23 cellular contexts compared by ENCODE assay signal in genomic region chr13:61183670-61184069, GRCh38.
DNase-seq lines count a peak whose midpoint lies in the region; ATAC-seq, FAIRE-seq and TF ChIP-seq lines count a peak whose summit lies in the region.
"Had no signal": no experiment of that assay in that cellular context is flagged by ENCODE, and none has a peak within 500 bp of the region (broad histone marks: within the 10 kb centered on the region; RNA-seq: fewer than 3 reads in every experiment).

No MANE protein-coding gene starts in this region.

- peaks cover 65% of the 10 kb centered on the region for H3K4me1 Mint-ChIP-seq in GM23338
- H3K4me1 Mint-ChIP-seq: B cell; CD14-positive monocyte; CD4-positive, CD25-positive, alpha-beta regulatory T cell had no signal

- no peak for TF ChIP-seq POLR2A in H1 (IDR thresholded peaks at IDR 0.05; ENCODE audit: control extremely low read depth in 1 of 2, low read depth in 2 of 2, low read length in 2 of 2)

- peak overlapping the region; percentile 92 for H4K5ac ChIP-seq in H1 (ENCODE audit: insufficient read length, low read depth, low read length)

- H3K23me2 ChIP-seq in H1 (ENCODE audit: low read depth, low read length), result no peaks in the 10 kb centered on the region

- H3K27me3 ChIP-seq in GM23338 (ENCODE audit: insufficient read depth) (no peaks in the 10 kb centered on the region), H1 (replicated peaks in 1 of 4; ENCODE audit: control insufficient read depth in 3 of 4, extremely low read depth in 1 of 4, insufficient read depth in 3 of 4, low read length in 3 of 4) (no peaks in the 10 kb centered on the region)
- H3K27me3 ChIP-seq: BLaER1 had no signal

- no peaks in the 10 kb centered on the region for H3K79me1 ChIP-seq in H1 (ENCODE audit: low read depth, low read length)

- H3K4ac ChIP-seq in H1 (replicated peaks; ENCODE audit: insufficient read length, low read depth, low read length), result no peak overlapping the region

- TF ChIP-seq CTCF in GM23338 (conservative IDR thresholded peaks at IDR 0.05; ENCODE audit: low read depth in 2 of 2), result no peak
- no peak for TF ChIP-seq CTCF in H1 (IDR thresholded peaks at IDR 0.05; ENCODE audit: control extremely low read depth in 1 of 3, insufficient read depth in 1 of 3, low read depth in 1 of 3, low read length in 3 of 3)

- H2AK5ac ChIP-seq in H1 (ENCODE audit: low read depth, low read length), result no peak overlapping the region

- CTCF ChIA-PET in H1 (lab: Charles Lee; ENCODE audit: partially characterized antibody), result no interaction called here

- no peak overlapping the region for H3K56ac ChIP-seq in H1 (replicated peaks; ENCODE audit: insufficient read length, low read depth, low read length)

- WGBS in H1 (ENCODE audit: extremely low coverage in 1 of 2, insufficient coverage in 1 of 2, insufficient read length in 1 of 2, insufficient replicate concordance in 2 of 2, low coverage in 1 of 2, low lambda C conversion rate in 2 of 2, missing lambda C conversion rate in 1 of 2), 2 experiments, result 35% methylated on average over 1 of the region's 1 CpG; no CpG with 5 or more reads in 1 of the 2 experiments

- H3K4me3 ChIP-seq in GM23338, result 0 out of 2 replicates have a peak overlapping the region, but pooled peaks have one; percentile 44
- no peak overlapping the region for H3K4me3 ChIP-seq in H1 (ENCODE audit: extremely low read depth in 1 of 4, insufficient read depth in 2 of 4, low read depth in 3 of 4, low read length in 4 of 4)
- H3K4me3 ChIP-seq: A549, BLaER1 had no signal

- peaks cover 5% of the 10 kb centered on the region; the same call in 1 of the 3 replicates for H3K36me3 Mint-ChIP-seq in GM23338 (ENCODE audit: low read depth)
- H3K36me3 Mint-ChIP-seq: CD14-positive monocyte; CD4-positive, CD25-positive, alpha-beta regulatory T cell; CD8-positive, alpha-beta T cell had no signal

- no peak for FAIRE-seq in H1 (lab: Jason Lieb, UNC)
- FAIRE-seq: A549, D721Med, G401.6, GM12891, GM19239 had no signal

- no peaks in the 10 kb centered on the region for H3K79me2 ChIP-seq in GM23338 (replicated peaks; ENCODE audit: insufficient read depth)
- no peaks in the 10 kb centered on the region for H3K79me2 ChIP-seq in H1 (ENCODE audit: control insufficient read depth in 1 of 2, insufficient read depth in 2 of 2, low read length in 2 of 2)

- H3K14ac ChIP-seq in H1 (ENCODE audit: insufficient read length), result no peak overlapping the region

- H3K4me2 ChIP-seq in GM23338 (peak overlapping the region; percentile 72), H1 (ENCODE audit: insufficient read depth in 1 of 2, low read depth in 2 of 2, low read length in 2 of 2) (0 out of 4 replicates have a peak overlapping the region, but pooled peaks of 1 of the 2 experiments have one; percentile 45)
- H3K4me2 ChIP-seq: A549, BLaER1 had no signal

- no peak for ATAC-seq in GM23338
- ATAC-seq: A549; CD8-positive, alpha-beta T cell had no signal

- H4K91ac ChIP-seq in H1 (replicated peaks; ENCODE audit: insufficient read length, low read length), result no peak overlapping the region

- no peak overlapping the region for H3K18ac ChIP-seq in H1 (ENCODE audit: extremely low read depth, low read length)

- no peak overlapping the region for H4K8ac ChIP-seq in H1 (ENCODE audit: extremely low read depth, insufficient read depth, low read length)

- TF ChIP-seq RAD21 in H1 (IDR thresholded peaks at IDR 0.05 in 1 of 2, conservative IDR thresholded peaks at IDR 0.05 in 1 of 2; ENCODE audit: low read depth in 2 of 2, low read length in 2 of 2), result no peak

- H3K4me1 ChIP-seq in GM23338 (ENCODE audit: insufficient read depth) (peaks cover 69% of the 10 kb centered on the region), H1 (replicated peaks in 1 of 4; ENCODE audit: control insufficient read depth in 3 of 4, insufficient read depth in 4 of 4, low read length in 3 of 4) (peaks cover 0 to 29% (median 8%) of the 10 kb centered on the region in 4 experiments)
- H3K4me1 ChIP-seq: A549, BLaER1, Caco-2 had no signal

- H3K27me3 Mint-ChIP-seq in GM23338 (ENCODE audit: insufficient read depth, low read depth, poor library complexity), result peaks cover 2% of the 10 kb centered on the region
- H3K27me3 Mint-ChIP-seq: B cell; CD4-positive, CD25-positive, alpha-beta regulatory T cell had no signal

- H3K36me3 ChIP-seq in GM23338 (ENCODE audit: insufficient read depth) (no peaks in the 10 kb centered on the region), H1 (ENCODE audit: control insufficient read depth in 2 of 4, insufficient read depth in 4 of 4, low read length in 3 of 4) (no peaks in the 10 kb centered on the region)
- H3K36me3 ChIP-seq: BLaER1 had no signal

- no peak overlapping the region for H2BK5ac ChIP-seq in H1 (ENCODE audit: low read depth, low read length)

- no peak overlapping the region for H2BK12ac ChIP-seq in H1 (ENCODE audit: low read depth, low read length)

- H3K9me2 ChIP-seq in GM23338 (ENCODE audit: insufficient read depth), result no peaks in the 10 kb centered on the region; the same call in 1 of the 2 replicates

- POLR2A ChIA-PET in H1 (lab: Charles Lee; ENCODE audit: partially characterized antibody), result no interaction called here

- no peak overlapping the region for H2BK15ac ChIP-seq in H1 (ENCODE audit: low read length)

- peaks cover 3% of the 10 kb centered on the region; the same call in 2 of the 3 replicates for H3K9me3 Mint-ChIP-seq in GM23338

- no peak overlapping the region for H2BK120ac ChIP-seq in H1 (replicated peaks; ENCODE audit: low read depth, low read length)

- H2AFZ ChIP-seq in GM23338 (no peak overlapping the region), H1 (ENCODE audit: low read length) (no peak overlapping the region)

- no peaks in the 10 kb centered on the region for H3K9me3 ChIP-seq in H1 (ENCODE audit: insufficient read depth in 2 of 2, low read depth in 1 of 2, low read length in 1 of 2)
- H3K9me3 ChIP-seq: A549, BLaER1, Caco-2 had no signal

- TF ChIP-seq EP300 in H1 (IDR thresholded peaks at IDR 0.05; ENCODE audit: borderline replicate concordance in 1 of 2, low read depth in 2 of 2, low read length in 2 of 2), result no peak

- H2BK20ac ChIP-seq in H1 (ENCODE audit: low read length), result no peak overlapping the region

- peak overlapping the region; percentile 92 for H3K27ac Mint-ChIP-seq in GM23338
- H3K27ac Mint-ChIP-seq: B cell; CD14-positive monocyte; CD4-positive, CD25-positive, alpha-beta regulatory T cell; CD8-positive, alpha-beta T cell had no signal

- H3F3A ChIP-seq in GM23338 (replicated peaks; ENCODE audit: low read depth), result no peaks in the 10 kb centered on the region

- DNase-seq in GM23338 (ENCODE audit: low spot score), result no peak
- peak; percentile 78 for DNase-seq in NCI-H1417 treated with DMSO at 0.1 percent for 48 hours (lab: John Stamatoyannopoulos, UW)
- no peak for DNase-seq in H1 (ENCODE audit: low read depth in 1 of 2, low spot score in 2 of 2)
- DNase-seq in SIG-M5 (lab: John Stamatoyannopoulos, UW), result no peak
- no peak for DNase-seq in mesenteric fat pad (ENCODE audit: low spot score)
- DNase-seq in T1000 (lab: John Stamatoyannopoulos, UW), result no peak
- DNase-seq: AML-193; C1 segment of cervical spinal cord; Caco-2; Calu3; CD4-positive, CD25-positive, alpha-beta regulatory T cell; CD8-positive, alpha-beta T cell; DMS79 treated with DMSO at 0.1 percent for 48 hours; GF-D8 had no signal

- no peak overlapping the region for H3K27ac ChIP-seq in GM23338 (ENCODE audit: low read depth)
- no peak overlapping the region for H3K27ac ChIP-seq in H1 (ENCODE audit: low read depth, low read length)
- H3K27ac ChIP-seq: 22Rv1, A549, BLaER1 had no signal

- no peak overlapping the region for H3K9ac ChIP-seq in H1 (replicated peaks in 1 of 4; ENCODE audit: extremely low read depth in 1 of 4, low read depth in 3 of 4, low read length in 3 of 4)
- H3K9ac ChIP-seq: BLaER1 had no signal

- no peak overlapping the region for H3K23ac ChIP-seq in H1 (ENCODE audit: insufficient read length)

- H4K20me1 ChIP-seq in GM23338 (replicated peaks; ENCODE audit: insufficient read depth) (no peaks in the 10 kb centered on the region), H1 (replicated peaks in 1 of 2; ENCODE audit: control insufficient read depth in 1 of 2, insufficient read depth in 2 of 2, low read length in 2 of 2) (no peaks in the 10 kb centered on the region)
- H4K20me1 ChIP-seq: BLaER1 had no signal

- no peak overlapping the region; the same call in 2 of the 3 replicates for H3K4me3 Mint-ChIP-seq in GM23338
- H3K4me3 Mint-ChIP-seq: B cell; CD14-positive monocyte; CD4-positive, CD25-positive, alpha-beta regulatory T cell; CD8-positive, alpha-beta T cell had no signal

TF ChIP-seq in GM23338, 12 proteins besides CTCF, POLR2A, EP300 and RAD21 (continues in another document):
- TF ChIP-seq NANOG (IDR thresholded peaks at IDR 0.05; ENCODE audit: borderline replicate concordance) (no peak), ETS1 (IDR thresholded peaks at IDR 0.05) (no peak)

TF ChIP-seq in H1, 55 proteins besides CTCF, POLR2A, EP300 and RAD21:
- no peak for TF ChIP-seq CREB1 (IDR thresholded peaks at IDR 0.05)
- no peak for TF ChIP-seq ATF3 (IDR thresholded peaks at IDR 0.05; ENCODE audit: insufficient read depth, low read depth, low read length)
- TF ChIP-seq RBBP5 (IDR thresholded peaks at IDR 0.05; ENCODE audit: borderline replicate concordance, low read depth, low read length), result no peak
- TF ChIP-seq KDM1A (IDR thresholded peaks at IDR 0.05; ENCODE audit: borderline replicate concordance, low read length), result no peak
- TF ChIP-seq YY1 (IDR thresholded peaks at IDR 0.05; ENCODE audit: low read depth, low read length), result no peak
